Comparison of ENCODE assay signal across 8 cellular contexts in the genomic region with DNA sequence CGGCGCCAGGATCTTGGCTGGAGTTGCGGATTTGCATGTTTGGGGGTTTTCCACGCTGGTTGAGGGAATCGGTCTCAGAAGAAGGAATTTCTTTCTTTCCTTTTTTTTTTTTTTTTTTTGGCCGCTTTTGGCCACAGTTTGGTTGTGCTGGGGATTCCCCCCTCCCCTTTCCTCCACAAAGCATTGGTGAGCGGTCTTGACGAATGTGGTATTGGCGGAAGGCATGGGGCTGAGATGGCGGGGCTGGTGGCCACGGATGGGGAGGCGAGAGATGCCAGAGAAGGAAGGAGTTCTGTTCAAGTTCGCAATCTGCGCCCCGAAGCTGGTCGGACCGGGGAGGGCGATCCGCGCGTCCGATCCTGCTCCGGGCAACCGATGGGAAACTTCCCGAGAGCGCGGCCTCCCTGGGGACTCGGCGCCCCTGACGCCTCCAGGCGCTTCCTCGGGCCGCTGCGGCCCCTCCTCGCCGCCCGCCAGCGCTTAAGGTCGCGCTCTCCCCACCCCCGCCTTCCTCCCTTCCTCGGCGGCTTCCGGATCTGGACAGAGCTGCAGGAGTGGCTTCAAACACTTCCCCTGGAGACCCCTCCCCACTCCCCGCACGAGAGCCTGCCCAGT. TPM values are rescaled to one million over a fixed set of nuclear protein-coding genes. Genes with fewer than 3 reads are reported as not detected.
DNase-seq lines count a peak whose midpoint lies in the region; TF ChIP-seq lines count a peak whose summit lies in the region.

No MANE protein-coding gene starts in this region.

- peaks cover 85% of the 10 kb centered on the region for H3K27me3 Mint-ChIP-seq in endodermal cell (ENCODE audit: insufficient read depth)
- H3K27me3 Mint-ChIP-seq in nephron progenitor cell (ENCODE audit: low read depth, poor library complexity): peaks cover 9% of the 10 kb centered on the region

- H3K27me3 ChIP-seq in endodermal cell (ENCODE audit: control insufficient read depth, insufficient read depth, low read length, poor library complexity, severe bottlenecking): peaks cover 37% of the 10 kb centered on the region

- TF ChIP-seq CTCF in endodermal cell (conservative IDR thresholded peaks at IDR 0.05) (no peak), nephron progenitor cell (IDR thresholded peaks at IDR 0.05) (no peak)

- no peaks in the 10 kb centered on the region for H3K9me3 ChIP-seq in endodermal cell (ENCODE audit: control insufficient read depth, low read length)

- peak overlapping the region; percentile 62 for H3K9ac ChIP-seq in endodermal cell (ENCODE audit: extremely low read depth, low read length, poor library complexity, severe bottlenecking)

- peak; percentile 11 for DNase-seq in NCI-H345 (lab: John Stamatoyannopoulos, UW)
- DNase-seq in NCI-H345 treated with DMSO at 0.1 percent for 48 hours (lab: John Stamatoyannopoulos, UW; ENCODE audit: unreplicated experiment): no peak
- DNase-seq in endodermal cell: peak; percentile 93
- DNase-seq in nephron progenitor cell: no peak
- no peak for DNase-seq in RPMI8226
- DNase-seq in stimulated activated naive CD4-positive, alpha-beta T cell (lab: John Stamatoyannopoulos, UW): no peak
- no peak for DNase-seq in SKM-1 (lab: John Stamatoyannopoulos, UW; ENCODE audit: unreplicated experiment)

- H3K4me1 Mint-ChIP-seq in endodermal cell (peaks cover 27% of the 10 kb centered on the region), nephron progenitor cell (peaks cover 67% of the 10 kb centered on the region)

- H3K36me3 ChIP-seq in endodermal cell (ENCODE audit: control insufficient read depth, insufficient read depth, low read length): no peaks in the 10 kb centered on the region

- WGBS in endodermal cell (ENCODE audit: insufficient coverage in 1 of 2, insufficient read length in 1 of 2), 2 experiments: 1 to 5% methylated on average over 12 to 44 of the region's 46 CpGs

- H3K4me1 ChIP-seq in endodermal cell (ENCODE audit: control insufficient read depth, insufficient read depth, low read length): peaks cover 8% of the 10 kb centered on the region

- H3K27ac Mint-ChIP-seq in endodermal cell (peak overlapping the region; percentile 92), nephron progenitor cell (peak overlapping the region; percentile 98)

- peak overlapping the region; percentile 85 for H3K4me3 ChIP-seq in endodermal cell (ENCODE audit: low read length)

- H3K27ac ChIP-seq in endodermal cell (ENCODE audit: low read depth, low read length): peak overlapping the region; percentile 86

- H3K9me3 Mint-ChIP-seq in endodermal cell (no peaks in the 10 kb centered on the region), nephron progenitor cell (no peaks in the 10 kb centered on the region)

- H3K4me3 Mint-ChIP-seq in endodermal cell: peak overlapping the region; percentile 84
- H3K4me3 Mint-ChIP-seq in nephron progenitor cell: peak overlapping the region; percentile 91

- H3K36me3 Mint-ChIP-seq in endodermal cell (ENCODE audit: low read depth) (no peaks in the 10 kb centered on the region), nephron progenitor cell (ENCODE audit: low read depth) (peaks cover 7% of the 10 kb centered on the region)

TF ChIP-seq in PFSK-1, 5 proteins besides CTCF, POLR2A, EP300 and RAD21:
- TF ChIP-seq SIN3A (IDR thresholded peaks at IDR 0.05; ENCODE audit: borderline replicate concordance, insufficient read depth, low read length): 0 out of 2 replicates have a peak, but pooled peaks have one; percentile 13
- TF ChIP-seq POLR2AphosphoS5 (IDR thresholded peaks at IDR 0.05; ENCODE audit: low read depth, low read length): no peak

RNA-seq across cellular contexts. Expression of a gene that starts 43.2 kb away (rescaled TPM):
- polyA plus RNA-seq in PFSK-1 (2012; ENCODE audit: insufficient read length, low read depth): 52.1 TPM
- total RNA-seq in endodermal cell: 10 to 100 TPM; 35.9 to 42.9 TPM
- 34.4 TPM for polyA plus RNA-seq in endodermal cell (2013, experiment 1 of 2)
- 37.1 TPM for polyA plus RNA-seq in endodermal cell (2013, experiment 2 of 2)

Comparison
In these comparisons a context has a peak if more than half of its experiments do, and no peak if none do; other contexts are left out.
1. DNase-seq: peak in NCI-H345 (single experiment) and endodermal cell (single experiment); none in NCI-H345 treated with DMSO at 0.1 percent for 48 hours (single experiment), nephron progenitor cell (single experiment), RPMI8226 (single experiment), stimulated activated naive CD4-positive, alpha-beta T cell (0 of 6) and SKM-1 (single experiment).